In the genomic region with DNA sequence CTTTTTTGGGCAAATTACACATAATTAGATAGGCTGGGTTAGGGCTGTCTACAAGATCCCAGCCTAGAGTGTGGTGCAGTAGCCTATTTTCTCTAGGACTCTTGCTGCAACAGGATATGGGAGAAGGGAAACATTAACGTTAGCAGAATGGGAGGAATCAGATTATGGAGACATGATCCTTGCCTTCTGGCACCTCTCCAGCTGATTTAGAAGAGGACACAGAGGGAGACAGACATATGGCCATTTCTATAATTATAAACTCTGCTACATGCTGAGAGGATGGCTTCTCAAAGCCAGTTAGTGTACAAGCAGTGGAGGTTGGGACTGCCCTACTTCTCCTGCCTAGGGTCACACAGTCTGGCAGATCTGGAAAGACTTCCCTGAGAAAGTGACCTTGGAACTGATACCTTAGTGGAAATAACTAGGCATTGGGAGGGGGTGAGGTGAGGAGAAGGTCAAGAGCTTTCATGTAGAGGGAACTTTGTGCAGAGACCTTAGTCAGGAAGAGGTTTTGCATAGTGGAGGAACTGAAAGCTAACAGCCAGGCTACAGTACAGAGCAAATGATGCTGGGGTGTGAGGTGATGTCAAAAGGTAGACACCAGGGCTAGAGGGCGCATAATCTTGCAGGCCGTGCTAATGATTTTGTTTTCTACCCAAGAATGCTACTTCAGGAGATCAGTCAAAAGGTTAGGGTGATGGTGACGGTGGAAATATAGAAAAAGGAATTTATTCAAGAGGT, we compare ENCODE assay signal across 10 cellular contexts. TPM values are rescaled to one million over a fixed set of nuclear protein-coding genes. Genes with fewer than 3 reads are reported as not detected.
DNase-seq lines count a peak whose midpoint lies in the region; ATAC-seq, FAIRE-seq and TF ChIP-seq lines count a peak whose summit lies in the region.
"Had no signal": no experiment of that assay in that cellular context is flagged by ENCODE, and none has a peak within 500 bp of the region (broad histone marks: within the 10 kb centered on the region; RNA-seq: fewer than 3 reads in every experiment).

No MANE protein-coding gene starts in this region.

- no peak overlapping the region for H3K4me3 Mint-ChIP-seq in dendritic cell treated with granulocyte-macrophage colony-stimulating factor and Interleukin-4, amounts not matched to agents 40 ng/mL and 50 ng/mL, for 4 days
- no peak overlapping the region for H3K4me3 Mint-ChIP-seq in activated CD4-positive, alpha-beta memory T cell treated with anti-CD3 and anti-CD28 coated beads for 36 hours

- TF ChIP-seq EP300 in HepG2 (IDR thresholded peaks at IDR 0.05; ENCODE audit: low read depth in 2 of 2, low read length in 2 of 2), result no peak
- no peak for TF ChIP-seq EP300 in HepG2 (CRISPR knock-in tag; IDR thresholded peaks at IDR 0.05; ENCODE audit: borderline replicate concordance)

- H3K4me3 ChIP-seq in HepG2 (replicated peaks in 1 of 3; ENCODE audit: insufficient read depth in 1 of 3, low read depth in 2 of 3, low read length in 3 of 3), result no peak overlapping the region

- intact Hi-C loops in dendritic cell treated with granulocyte-macrophage colony-stimulating factor and Interleukin-4, amounts not matched to agents 40 ng/mL and 50 ng/mL, for 4 days (cut with micrococcal nuclease), result no loop called here
- intact Hi-C loops in activated CD4-positive, alpha-beta memory T cell treated with anti-CD3 and anti-CD28 coated beads for 36 hours (cut with micrococcal nuclease), result loop anchor here (10.0 kb wide), 1 partner anchor 65 kb away; no protein-coding TSS in a partner anchor
- intact Hi-C loops in HepG2 (cut with micrococcal nuclease; ENCODE audit: unreplicated experiment), result no loop called here

- H3K36me3 Mint-ChIP-seq in dendritic cell treated with granulocyte-macrophage colony-stimulating factor and Interleukin-4, amounts not matched to agents 40 ng/mL and 50 ng/mL, for 4 days (ENCODE audit: low read depth), result peaks cover 6% of the 10 kb centered on the region
- no peaks in the 10 kb centered on the region for H3K36me3 Mint-ChIP-seq in activated CD4-positive, alpha-beta memory T cell treated with anti-CD3 and anti-CD28 coated beads for 36 hours

- peaks cover 3 to 30% of the 10 kb centered on the region in 2 experiments for H3K27me3 ChIP-seq in HepG2 (ENCODE audit: control insufficient read depth in 1 of 2, insufficient read depth in 2 of 2, low read length in 2 of 2)

- no peak for DNase-seq in activated CD4-positive, alpha-beta memory T cell treated with anti-CD3 and anti-CD28 coated beads for 36 hours
- DNase-seq in HepG2 (ENCODE audit: low spot score), result no peak
- no peak for DNase-seq in RWPE1 (ENCODE audit: low spot score)
- DNase-seq in amniotic stem cell (lab: John Stamatoyannopoulos, UW), result no peak
- DNase-seq: GDM1, OCI-M1 had no signal

- peak overlapping the region; percentile 59 for H3K27ac Mint-ChIP-seq in dendritic cell treated with granulocyte-macrophage colony-stimulating factor and Interleukin-4, amounts not matched to agents 40 ng/mL and 50 ng/mL, for 4 days
- no peak overlapping the region for H3K27ac Mint-ChIP-seq in activated CD4-positive, alpha-beta memory T cell treated with anti-CD3 and anti-CD28 coated beads for 36 hours

- H3K9me3 ChIP-seq in HepG2 (ENCODE audit: low read length), result no peaks in the 10 kb centered on the region

- no peaks in the 10 kb centered on the region for H3K4me1 ChIP-seq in HepG2 (ENCODE audit: insufficient read depth, low read length)

- no peak overlapping the region for H3K9ac ChIP-seq in HepG2 (ENCODE audit: insufficient read depth, low read depth, low read length)

- no peak overlapping the region for H2AFZ ChIP-seq in HepG2 (ENCODE audit: low read length)

- no peaks in the 10 kb centered on the region for H4K20me1 ChIP-seq in HepG2 (ENCODE audit: insufficient read depth, low read length)

- no peaks in the 10 kb centered on the region for H3K9me3 Mint-ChIP-seq in dendritic cell treated with granulocyte-macrophage colony-stimulating factor and Interleukin-4, amounts not matched to agents 40 ng/mL and 50 ng/mL, for 4 days
- H3K9me3 Mint-ChIP-seq in activated CD4-positive, alpha-beta memory T cell treated with anti-CD3 and anti-CD28 coated beads for 36 hours, result no peaks in the 10 kb centered on the region

- 11% methylated on average over 4 of the region's 4 CpGs for WGBS in HepG2 (ENCODE audit: low lambda C conversion rate)

- no peaks in the 10 kb centered on the region for H3K36me3 ChIP-seq in HepG2 (replicated peaks in 1 of 2; ENCODE audit: control insufficient read depth in 1 of 2, insufficient read depth in 2 of 2, low read length in 2 of 2)

- H3K4me1 Mint-ChIP-seq in dendritic cell treated with granulocyte-macrophage colony-stimulating factor and Interleukin-4, amounts not matched to agents 40 ng/mL and 50 ng/mL, for 4 days (ENCODE audit: low read depth), result peaks cover 60% of the 10 kb centered on the region
- peaks cover 17% of the 10 kb centered on the region for H3K4me1 Mint-ChIP-seq in activated CD4-positive, alpha-beta memory T cell treated with anti-CD3 and anti-CD28 coated beads for 36 hours (ENCODE audit: low read depth)

- H3K27me3 Mint-ChIP-seq in dendritic cell treated with granulocyte-macrophage colony-stimulating factor and Interleukin-4, amounts not matched to agents 40 ng/mL and 50 ng/mL, for 4 days, result peaks cover 10% of the 10 kb centered on the region
- H3K27me3 Mint-ChIP-seq in activated CD4-positive, alpha-beta memory T cell treated with anti-CD3 and anti-CD28 coated beads for 36 hours, result peaks cover 74% of the 10 kb centered on the region

- FAIRE-seq in HepG2 (lab: Jason Lieb, UNC), result no peak

- TF ChIP-seq POLR2A in HepG2 (IDR thresholded peaks at IDR 0.05; ENCODE audit: insufficient read depth in 1 of 2, low read depth in 2 of 2, low read length in 2 of 2), result no peak

- in situ Hi-C loops in HepG2 (cut with HindIII; ENCODE audit: extremely low pct_ligation_motif_present, low pct_unique_long_range_greater_than_20kb), result loop anchor here (25.0 kb wide), 1 partner anchor 833 kb away; the partner anchor contains the start of gene IFI16

- H3K79me2 ChIP-seq in HepG2 (ENCODE audit: insufficient read depth, low read length), result no peaks in the 10 kb centered on the region

- no peak for TF ChIP-seq RAD21 in HepG2 (CRISPR knock-in tag; IDR thresholded peaks at IDR 0.05)

- no peak overlapping the region for H3K4me2 ChIP-seq in HepG2 (ENCODE audit: low read depth, low read length)

- H3K27ac ChIP-seq in HepG2 (ENCODE audit: extremely low read length, insufficient read depth, low read length) (no peak overlapping the region), RWPE1 (no peak overlapping the region)

- no TSS peak for BruUV-seq in HepG2 (replicated peaks; lab: Mats Ljungman, UMichigan)

- 0 out of 3 replicates have a peak, but pooled peaks have one; percentile 8 for TF ChIP-seq CTCF in GM12872 (IDR thresholded peaks at IDR 0.05; ENCODE audit: insufficient read depth, low read depth, low read length)
- TF ChIP-seq CTCF in HepG2 (CRISPR knock-in tag; IDR thresholded peaks at IDR 0.05), result no peak
- no peak for TF ChIP-seq CTCF in RWPE1 (conservative IDR thresholded peaks at IDR 0.05; ENCODE audit: low read depth)

- ATAC-seq in GM21367 (IDR thresholded peaks at IDR 0.05; ENCODE audit: unreplicated experiment) (peak; percentile 93), HG03439 (IDR thresholded peaks at IDR 0.05; ENCODE audit: unreplicated experiment) (peak; percentile 74), HepG2 (no peak)

- POLR2A ChIA-PET in activated CD4-positive, alpha-beta memory T cell treated with anti-CD3 and anti-CD28 coated beads for 36 hours (lab: Charles Lee), result no interaction called here
- POLR2A ChIA-PET in HepG2 (lab: Yijun Ruan, JAX) (no interaction called here), RWPE1 (lab: Yijun Ruan, JAX; ENCODE audit: low non-redundant PET) (interaction anchor here (0.6 kb wide), 1 partner anchor 716 kb away, joined by 9 read pairs; no protein-coding TSS in a partner anchor)

- CTCF ChIA-PET in activated CD4-positive, alpha-beta memory T cell treated with anti-CD3 and anti-CD28 coated beads for 36 hours (lab: Charles Lee), result no interaction called here
- CTCF ChIA-PET in HepG2 (lab: Yijun Ruan, JAX; ENCODE audit: low intra/inter-chr PET ratio, low total read pairs), result no interaction called here
- CTCF ChIA-PET in RWPE1 (lab: Yijun Ruan, JAX), result no interaction called here

TF ChIP-seq in HepG2, 621 proteins besides CTCF, POLR2A, EP300 and RAD21 (continues in another document):
- TF ChIP-seq ZNF350 (CRISPR knock-in tag; IDR thresholded peaks at IDR 0.05; ENCODE audit: borderline replicate concordance, low read depth) (no peak), ZBTB21 (CRISPR knock-in tag; IDR thresholded peaks at IDR 0.05) (no peak), TMF1 (CRISPR knock-in tag; IDR thresholded peaks at IDR 0.05; ENCODE audit: low read depth) (no peak)

RNA-seq across cellular contexts. Expression of gene CD1D, which starts 1.2 kb away (rescaled TPM):
- not detected for total RNA-seq in activated CD4-positive, alpha-beta memory T cell treated with anti-CD3 and anti-CD28 coated beads for 36 hours
- not detected in 2 replicates for total RNA-seq in HepG2 (2016; rRNA removed; fragmentation: Illumina TruSeq; extraction: Trizol)
- total RNA-seq in HepG2 (2016; cell fraction: cytosol; rRNA removed; fragmentation: Illumina TruSeq; extraction: Trizol; ENCODE audit: low read depth), result not detected in 2 replicates
- total RNA-seq in HepG2 (2016; cell fraction: insoluble cytoplasmic fraction; rRNA removed; fragmentation: Illumina TruSeq; extraction: Trizol), result not detected in 2 replicates
- total RNA-seq in HepG2 (2016; cell fraction: membrane; rRNA removed; fragmentation: Illumina TruSeq; extraction: Trizol), result not detected in 2 replicates
- not detected in 2 replicates for total RNA-seq in HepG2 (2016; cell fraction: nucleus; rRNA removed; fragmentation: Illumina TruSeq; extraction: Trizol)
- polyA plus RNA-seq in HepG2 (2011; rRNA removed), result not detected in 2 replicates
- not detected in 2 replicates for polyA plus RNA-seq in HepG2 (2011; cell fraction: cytosol; rRNA removed)
- not detected in 2 replicates for polyA plus RNA-seq in HepG2 (2011; cell fraction: nucleus; rRNA removed)
- polyA plus RNA-seq in HepG2 (2012), result not detected in 2 replicates
- polyA plus RNA-seq in HepG2 (2016; cell fraction: cytosol; fragmentation: Illumina TruSeq; extraction: Trizol; ENCODE audit: low read depth), result not detected in 2 replicates
- polyA plus RNA-seq in HepG2 (2016; cell fraction: insoluble cytoplasmic fraction; fragmentation: Illumina TruSeq; extraction: Trizol; ENCODE audit: low read depth), result not detected in 2 replicates
- not detected in 2 replicates for polyA plus RNA-seq in HepG2 (2016; cell fraction: membrane; fragmentation: Illumina TruSeq; extraction: Trizol; ENCODE audit: low read depth)
- polyA plus RNA-seq in HepG2 (2016; cell fraction: nucleus; fragmentation: Illumina TruSeq; extraction: Trizol; ENCODE audit: insufficient read depth, low read depth), result not detected in 2 replicates
- not detected in 2 replicates for polyA minus RNA-seq in HepG2 (2011; rRNA and poly(A)+ RNA removed; ENCODE audit: low replicate concordance)
- not detected in 2 replicates for polyA minus RNA-seq in HepG2 (2011; cell fraction: cytosol; rRNA and poly(A)+ RNA removed)
- polyA minus RNA-seq in HepG2 (2011; cell fraction: nucleus; rRNA and poly(A)+ RNA removed), result not detected in 2 replicates
